25 cellular contexts compared by ENCODE assay signal in the genomic region with DNA sequence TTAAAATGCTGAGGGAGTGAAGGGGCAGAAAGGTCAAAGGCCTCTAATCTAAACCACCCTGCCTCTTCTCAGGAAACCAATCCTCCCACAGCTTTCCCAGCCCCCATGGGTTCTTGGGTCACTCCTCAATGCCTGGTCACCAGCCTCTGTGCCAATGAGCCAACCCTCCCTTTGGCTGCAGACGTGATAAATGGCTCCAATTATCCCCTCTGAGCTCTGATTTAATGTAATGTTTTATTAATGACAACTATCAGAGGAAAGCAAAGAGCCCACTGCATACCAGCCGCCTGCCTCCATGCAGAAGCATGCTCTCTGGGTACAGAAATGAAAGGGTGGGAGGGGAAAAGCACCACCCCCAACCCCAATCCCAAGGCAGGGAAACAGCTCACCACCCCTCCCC.
"Had no signal": no experiment of that assay in that cellular context is flagged by ENCODE, and none has a peak within 500 bp of the region (broad histone marks: within the 10 kb centered on the region; RNA-seq: fewer than 3 reads in every experiment).

No MANE protein-coding gene starts in this region.

- H3K4me3 ChIP-seq: heart right ventricle, left lung, lung, ovary, right lobe of liver, upper lobe of left lung, vagina had no signal

- H3K9me3 ChIP-seq: left lung, neutrophil, ovary, right lobe of liver, upper lobe of left lung, vagina had no signal

- H3K9me3 Mint-ChIP-seq: activated CD4-positive, alpha-beta memory T cell treated with anti-CD3 and anti-CD28 coated beads for 36 hours; activated CD4-positive, alpha-beta T cell treated with anti-CD3 and anti-CD28 coated beads, Interleukin-2, amount 10 ng/mL, durations not matched to agents 24 days and 14 days; activated naive CD4-positive, alpha-beta T cell treated with anti-CD3 and anti-CD28 coated beads, Interleukin-2, amount 50 U/mL, for 72 hours; activated T-cell treated with anti-CD3 and anti-CD28 coated beads, Interleukin-2, amount 50 U/mL, for 4 hours; activated T-helper 17 cell treated with anti-CD3 and anti-CD28 coated beads, Interleukin-2, amount 50 U/mL, for 72 hours; nephron; stimulated activated effector memory CD8-positive, alpha-beta T cell treated with anti-CD3 and anti-CD28 coated beads, Interleukin-12 subunit alpha, Interleukin-12 subunit beta, amount 100 ng/mL, for 72 hours; stimulated activated naive CD8-positive, alpha-beta T cell treated with anti-CD3 and anti-CD28 coated beads, Interleukin-15, Interleukin-2, amounts not matched to agents 100 ng/mL and 50 ng/mL, for 24 hours had no signal

- H3K36me3 ChIP-seq: heart right ventricle, left lung, neutrophil, ovary, right lobe of liver, upper lobe of left lung, vagina had no signal

- DNase-seq: activated CD4-positive, alpha-beta memory T cell treated with anti-CD3 and anti-CD28 coated beads for 36 hours; activated CD4-positive, alpha-beta T cell treated with anti-CD3 and anti-CD28 coated beads, Interleukin-2, amount 10 ng/mL, durations not matched to agents 24 days and 14 days; activated CD4-positive, CD25-positive, alpha-beta regulatory T cell treated with anti-CD3 and anti-CD28 coated beads, Interleukin-2, amount 50 U/mL, for 72 hours; activated naive CD4-positive, alpha-beta T cell; activated T-cell treated with anti-CD3 and anti-CD28 coated beads, Interleukin-2, amount 50 U/mL, for 4 hours; effector CD8-positive, alpha-beta T cell; heart right ventricle; kidney glomerular epithelial cell; left lung; ovary; right lobe of liver; small intestine; stimulated activated CD4-positive, alpha-beta T cell treated with anti-CD3 and anti-CD28 coated beads, Interleukin-4, amount 100 ng/mL, for 24 hours; substantia nigra; T-helper 2 cell; upper lobe of left lung had no signal

- H3K27me3 ChIP-seq: ovary, right lobe of liver, upper lobe of left lung, vagina had no signal

- H3K4me3 Mint-ChIP-seq: activated CD4-positive, alpha-beta memory T cell treated with anti-CD3 and anti-CD28 coated beads for 36 hours; activated CD4-positive, alpha-beta T cell treated with anti-CD3 and anti-CD28 coated beads, Interleukin-2, amount 10 ng/mL, durations not matched to agents 24 days and 14 days; activated T-cell treated with anti-CD3 and anti-CD28 coated beads, Interleukin-2, amount 50 U/mL, for 4 hours; activated T-helper 17 cell treated with anti-CD3 and anti-CD28 coated beads, Interleukin-2, amount 50 U/mL, for 72 hours; nephron; stimulated activated effector memory CD8-positive, alpha-beta T cell treated with anti-CD3 and anti-CD28 coated beads, Interleukin-12 subunit alpha, Interleukin-12 subunit beta, amount 100 ng/mL, for 72 hours; stimulated activated naive CD8-positive, alpha-beta T cell treated with anti-CD3 and anti-CD28 coated beads, Interleukin-15, Interleukin-2, amounts not matched to agents 100 ng/mL and 50 ng/mL, for 24 hours had no signal

- H3K4me1 ChIP-seq: heart right ventricle, left lung, right lobe of liver, upper lobe of left lung, vagina had no signal

- H3K27ac Mint-ChIP-seq: activated CD4-positive, alpha-beta memory T cell treated with anti-CD3 and anti-CD28 coated beads for 36 hours; activated CD4-positive, alpha-beta T cell treated with anti-CD3 and anti-CD28 coated beads, Interleukin-2, amount 10 ng/mL, durations not matched to agents 24 days and 14 days; activated naive CD4-positive, alpha-beta T cell treated with anti-CD3 and anti-CD28 coated beads, Interleukin-2, amount 50 U/mL, for 72 hours; activated T-helper 17 cell treated with anti-CD3 and anti-CD28 coated beads, Interleukin-2, amount 50 U/mL, for 72 hours; nephron; progenitor cell of endocrine pancreas; stimulated activated effector memory CD8-positive, alpha-beta T cell treated with anti-CD3 and anti-CD28 coated beads, Interleukin-12 subunit alpha, Interleukin-12 subunit beta, amount 100 ng/mL, for 72 hours; stimulated activated naive CD8-positive, alpha-beta T cell treated with anti-CD3 and anti-CD28 coated beads, Interleukin-15, Interleukin-2, amounts not matched to agents 100 ng/mL and 50 ng/mL, for 24 hours had no signal

- ATAC-seq: activated naive CD4-positive, alpha-beta T cell treated with anti-CD3 and anti-CD28 coated beads, Interleukin-2, amount 50 U/mL, for 72 hours; activated T-cell treated with anti-CD3 and anti-CD28 coated beads, Interleukin-2, amount 50 U/mL, for 4 hours; activated T-helper 17 cell treated with anti-CD3 and anti-CD28 coated beads, Interleukin-2, amount 50 U/mL, for 72 hours; heart right ventricle; left lung; right lobe of liver had no signal

- H3K4me1 Mint-ChIP-seq: activated CD4-positive, alpha-beta T cell treated with anti-CD3 and anti-CD28 coated beads, Interleukin-2, amount 10 ng/mL, durations not matched to agents 24 days and 14 days; activated T-helper 17 cell treated with anti-CD3 and anti-CD28 coated beads, Interleukin-2, amount 50 U/mL, for 72 hours; nephron; stimulated activated effector memory CD8-positive, alpha-beta T cell treated with anti-CD3 and anti-CD28 coated beads, Interleukin-12 subunit alpha, Interleukin-12 subunit beta, amount 100 ng/mL, for 72 hours had no signal

- H3K36me3 Mint-ChIP-seq: activated CD4-positive, alpha-beta memory T cell treated with anti-CD3 and anti-CD28 coated beads for 36 hours; activated naive CD4-positive, alpha-beta T cell treated with anti-CD3 and anti-CD28 coated beads, Interleukin-2, amount 50 U/mL, for 72 hours; stimulated activated effector memory CD8-positive, alpha-beta T cell treated with anti-CD3 and anti-CD28 coated beads, Interleukin-12 subunit alpha, Interleukin-12 subunit beta, amount 100 ng/mL, for 72 hours had no signal

- H3K27ac ChIP-seq: heart right ventricle, left lung, neutrophil, ovary, right lobe of liver, upper lobe of left lung, vagina had no signal
